In the genomic region with DNA sequence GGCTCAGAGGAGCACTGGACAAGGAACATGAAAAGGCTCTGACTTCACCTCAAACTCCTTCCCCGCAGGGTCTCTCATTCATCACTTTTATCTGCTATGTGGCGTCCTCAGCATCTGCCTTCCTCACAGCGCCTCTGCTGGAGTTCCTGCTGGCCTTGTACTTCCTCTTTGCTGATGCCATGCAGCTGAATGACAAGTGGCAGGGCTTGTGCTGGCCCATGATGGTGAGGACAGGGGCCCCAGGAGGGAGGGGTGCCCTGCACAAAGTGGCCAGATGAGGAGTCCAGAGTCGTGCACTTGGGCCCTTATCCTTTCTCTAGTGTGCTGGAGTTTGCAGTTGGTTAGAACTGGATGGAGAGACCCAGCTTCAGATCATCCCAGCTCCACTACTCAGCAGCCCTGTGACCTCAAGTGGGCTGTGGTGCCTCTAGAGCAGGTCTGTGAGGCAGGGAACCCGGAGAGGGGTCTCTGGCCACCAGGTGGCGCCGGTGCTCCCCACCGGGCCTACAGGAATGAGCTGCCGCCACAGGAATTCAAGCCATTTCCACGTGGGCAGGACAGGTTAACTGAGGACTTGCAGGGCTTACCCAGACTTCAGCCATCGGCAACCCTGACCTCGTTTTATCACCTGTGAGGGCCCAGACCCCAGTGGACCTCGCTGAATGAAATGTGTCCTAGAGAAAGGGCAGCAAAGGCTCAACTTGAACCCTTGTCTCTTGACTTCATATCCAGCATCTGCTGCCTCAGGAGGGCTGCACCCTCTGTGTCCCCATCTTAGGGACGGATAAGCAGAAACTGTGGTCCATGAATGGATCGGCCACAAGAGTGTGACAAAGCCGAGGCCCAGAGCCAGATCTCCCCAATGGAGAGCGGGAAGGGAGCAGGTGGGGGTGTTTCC, we compare ENCODE assay signal across 8 cellular contexts. TPM values are rescaled to one million over a fixed set of nuclear protein-coding genes. Genes with fewer than 3 reads are reported as not detected.
A peak's percentile ranks its signal among the peaks of the same experiment; 100 is the strongest.
DNase-seq lines count a peak whose midpoint lies in the region; ATAC-seq and TF ChIP-seq lines count a peak whose summit lies in the region.

No MANE protein-coding gene starts in this region.

- intact Hi-C loops in dorsolateral prefrontal cortex (cut with DNase I), result loop anchor here (2.0 to 10.0 kb wide), 6 partner anchors 86 to 258 kb away; a partner anchor contains a TSS
- intact Hi-C loops in lower lobe of right lung (cut with DNase I), result no loop called here

- no peaks in the 10 kb centered on the region for H3K9me3 ChIP-seq in lower lobe of right lung

- no peak overlapping the region for H3K4me3 ChIP-seq in dorsolateral prefrontal cortex
- no peak overlapping the region for H3K4me3 ChIP-seq in lower lobe of right lung

- peak; percentile 28 for ATAC-seq in HG03066 (IDR thresholded peaks at IDR 0.05; ENCODE audit: low read depth, unreplicated experiment)
- peak; percentile 75 to 79 for ATAC-seq in lower lobe of right lung
- ATAC-seq in GM19455 (IDR thresholded peaks at IDR 0.05; ENCODE audit: unreplicated experiment), result no peak

- H3K4me1 ChIP-seq in lower lobe of right lung, result peaks cover 30% of the 10 kb centered on the region

- H3K27me3 ChIP-seq in dorsolateral prefrontal cortex, result no peaks in the 10 kb centered on the region
- H3K27me3 ChIP-seq in lower lobe of right lung (ENCODE audit: low read depth), result no peaks in the 10 kb centered on the region

- DNase-seq in GDM1 (lab: John Stamatoyannopoulos, UW) (peak; percentile 66), NCI-H748 (lab: John Stamatoyannopoulos, UW; ENCODE audit: unreplicated experiment) (peak; percentile 64), dorsolateral prefrontal cortex (peak; percentile 70 to 88 (median 83)), lower lobe of right lung (peak; percentile 93)
- peak; percentile 89 to 92 for DNase-seq in activated CD4-positive, alpha-beta T cell treated with anti-CD3 and anti-CD28 coated beads, Interleukin-2, amount 50 U/mL, for 48 hours
- peak; percentile 74 for DNase-seq in stimulated activated CD8-positive, alpha-beta memory T cell treated with anti-CD3 and anti-CD28 coated beads, Interleukin-12 subunit alpha, Interleukin-12 subunit beta, amount 100 ng/mL, for 1 hour (ENCODE audit: low read depth)

- TF ChIP-seq CTCF in dorsolateral prefrontal cortex (IDR thresholded peaks at IDR 0.05 in 54 of 56, conservative IDR thresholded peaks at IDR 0.05 in 2 of 56; ENCODE audit: low read depth in 1 of 56, partially characterized antibody in 56 of 56), result peak; percentile 64 to 94 (median 86)
- TF ChIP-seq CTCF in lower lobe of right lung (IDR thresholded peaks at IDR 0.05), result peak; percentile 89

- peaks cover 48% of the 10 kb centered on the region for H3K36me3 ChIP-seq in lower lobe of right lung

- H3K27ac ChIP-seq in dorsolateral prefrontal cortex (peak overlapping the region in 3 of 59 donors; percentile 4 to 44 (median 23)), lower lobe of right lung (no peak overlapping the region)

RNA-seq across cellular contexts. Expression of a gene that starts 4.0 kb away (rescaled TPM):
- total RNA-seq in dorsolateral prefrontal cortex (10 to 100 TPM in 26 of 120 experiments, 1 to 10 TPM in 94; 3.4 to 15.7 (median 7.1) TPM), lower lobe of right lung (35.8 TPM)

RNA-seq across cellular contexts. Expression of a gene that starts 29.2 kb away (rescaled TPM):
- total RNA-seq in dorsolateral prefrontal cortex (1 to 10 TPM in 52 of 120 experiments, under 1 TPM in 37, not detected in 31; 0.43 to 5.1 (median 1.1) TPM), lower lobe of right lung (4.0 TPM)

RNA-seq across cellular contexts. Expression of a gene that starts 42.3 kb away (rescaled TPM):
- total RNA-seq in dorsolateral prefrontal cortex (10 to 100 TPM in 61 of 120 experiments, 1 to 10 TPM in 59; 5.4 to 19.5 (median 10.1) TPM), lower lobe of right lung (8.1 TPM)

RNA-seq across cellular contexts. Expression of a gene that starts 56.1 kb away (rescaled TPM):
- total RNA-seq in dorsolateral prefrontal cortex (10 to 100 TPM in 119 of 120 experiments, 1 to 10 TPM in 1; 9.9 to 33.4 (median 19.9) TPM), lower lobe of right lung (64.9 TPM)

RNA-seq across cellular contexts. Expression of a gene that starts 58.6 kb away (rescaled TPM):
- total RNA-seq in dorsolateral prefrontal cortex (10 to 100 TPM; 39.7 to 71.2 (median 51.5) TPM), lower lobe of right lung (36.2 TPM)
